Comparison of ENCODE assay signal across 30 cellular contexts in genomic region chr15:83838763-83839162, GRCh38.
"Had no signal": no experiment of that assay in that cellular context is flagged by ENCODE, and none has a peak within 500 bp of the region (broad histone marks: within the 10 kb centered on the region; RNA-seq: fewer than 3 reads in every experiment).

No MANE protein-coding gene starts in this region.

- DNase-seq: Karpas-422, MG63, MM.1S, NCI-H1048, NCI-H1092, NCI-H1092 treated with DMSO at 0.1 percent for 48 hours, NCI-H1105, NCI-H1105 treated with DMSO at 0.1 percent for 48 hours, NCI-H1417 treated with DMSO at 0.1 percent for 48 hours, NCI-H1436, NCI-H1436 treated with DMSO at 0.1 percent for 48 hours, NCI-H146, NCI-H1694, NCI-H1694 treated with DMSO at 0.1 percent for 48 hours, NCI-H187, NCI-H187 treated with DMSO at 0.1 percent for 48 hours, NCI-H2029, NCI-H2029 treated with DMSO at 0.1 percent for 48 hours, NCI-H2081 treated with DMSO at 0.1 percent for 48 hours, NCI-H2107, NCI-H2171, NCI-H2171 treated with DMSO at 0.1 percent for 48 hours, NCI-H2227 treated with DMSO at 0.1 percent for 48 hours, NCI-H226, NCI-H345, NCI-H446, NCI-H446 treated with DMSO at 0.1 percent for 48 hours, NCI-H510A, NCI-H510A treated with DMSO at 0.1 percent for 48 hours had no signal

- H3K4me3 ChIP-seq: MG63 had no signal

- H3K4me2 ChIP-seq: KMS-11 had no signal

- H3K9me3 ChIP-seq: MG63 had no signal

- H3K36me3 ChIP-seq: MG63 had no signal

- H3K27ac ChIP-seq: KMS-11 had no signal

- H3K27me3 ChIP-seq: MG63 had no signal
